ENCODE assay signal across 2 cellular contexts in the genomic region with DNA sequence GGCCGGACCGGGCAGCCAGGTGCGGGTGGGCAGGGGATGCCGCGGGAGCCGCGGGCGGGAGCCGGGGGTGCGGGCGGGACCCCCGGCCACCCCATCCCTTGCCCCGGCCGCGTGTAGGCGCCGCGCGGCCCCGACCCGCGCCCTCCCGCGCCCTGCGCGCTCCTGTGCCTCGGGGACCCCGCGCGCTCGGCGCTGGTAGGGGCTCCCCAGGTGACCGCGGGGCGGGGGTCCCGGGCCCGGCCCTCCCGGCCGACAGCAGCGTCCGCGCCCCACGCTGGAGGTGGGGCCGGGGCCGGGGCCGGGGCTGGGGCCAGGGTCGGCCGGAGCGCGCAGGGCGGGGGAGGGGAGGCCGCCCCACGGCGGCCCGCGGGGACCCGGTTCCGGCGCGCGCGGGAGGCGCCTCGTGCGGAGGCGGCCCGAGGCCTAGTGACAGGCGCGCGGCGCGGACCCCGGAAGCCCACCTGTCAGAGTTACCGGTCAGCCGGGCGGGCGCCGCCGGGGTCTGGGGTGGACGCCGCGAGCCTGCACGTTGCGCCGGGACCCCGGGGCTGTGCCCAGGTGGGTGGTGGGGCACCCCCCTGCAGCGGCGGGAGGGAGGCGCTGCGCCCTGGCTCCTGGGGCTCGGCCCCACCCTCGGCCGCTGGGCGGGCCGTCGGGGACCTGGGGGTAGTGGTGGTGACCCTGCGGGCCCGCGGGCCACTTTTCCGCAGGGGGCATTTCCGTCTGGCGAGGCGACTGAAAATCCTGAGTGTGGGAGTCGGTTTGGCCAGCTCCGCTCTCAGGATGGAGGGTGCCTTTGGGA.
TF ChIP-seq lines count a peak whose summit lies in the region.

No MANE protein-coding gene starts in this region.

TF ChIP-seq in HEK293, 187 proteins besides CTCF, POLR2A, EP300 and RAD21 (continued from another document and continues in another):
- no peak for TF ChIP-seq REST (tag by site-specific recombination; IDR thresholded peaks at IDR 0.05)
- TF ChIP-seq ZNF561 (tag by site-specific recombination; IDR thresholded peaks at IDR 0.05; ENCODE audit: borderline replicate concordance), result peak; percentile 52; the same call in 1 of the 2 replicates
- TF ChIP-seq ZNF335 (tag by site-specific recombination; conservative IDR thresholded peaks at IDR 0.05), result peak; percentile 43; the same call in 1 of the 2 replicates
- peak; percentile 25; the same call in 1 of the 2 replicates for TF ChIP-seq SP3 (tag by site-specific recombination; IDR thresholded peaks at IDR 0.05)
- peak; percentile 92 for TF ChIP-seq GLIS2 (tag by site-specific recombination; IDR thresholded peaks at IDR 0.05)
- peak; percentile 22; the same call in 1 of the 2 replicates for TF ChIP-seq IKZF3 (tag by site-specific recombination; IDR thresholded peaks at IDR 0.05)
- peak; percentile 70 for TF ChIP-seq GLIS1 (tag by site-specific recombination; IDR thresholded peaks at IDR 0.05)
- TF ChIP-seq KLF10 (tag by site-specific recombination; IDR thresholded peaks at IDR 0.05), result 0 out of 2 replicates have a peak, but pooled peaks have one; percentile 15
- TF ChIP-seq ZBTB26 (tag by site-specific recombination; optimal IDR thresholded peaks at IDR 0.05), result peak; percentile 45
- 0 out of 2 replicates have a peak, but pooled peaks have one; percentile 4 for TF ChIP-seq ZNF677 (tag by site-specific recombination; IDR thresholded peaks at IDR 0.05)
- TF ChIP-seq ZNF341 (tag by site-specific recombination; IDR thresholded peaks at IDR 0.05; ENCODE audit: low read depth), result peak; percentile 56
- no peak for TF ChIP-seq OVOL3 (tag by site-specific recombination; IDR thresholded peaks at IDR 0.05)
- no peak for TF ChIP-seq ZNF211 (tag by site-specific recombination; IDR thresholded peaks at IDR 0.05; ENCODE audit: low read depth)
- peak; percentile 32; the same call in 1 of the 2 replicates for TF ChIP-seq PATZ1 (tag by site-specific recombination; IDR thresholded peaks at IDR 0.05)
- TF ChIP-seq ZNF350 (tag by site-specific recombination; IDR thresholded peaks at IDR 0.05), result no peak
- 0 out of 2 replicates have a peak, but pooled peaks have one; percentile 17 for TF ChIP-seq ZSCAN30 (tag by site-specific recombination; IDR thresholded peaks at IDR 0.05)
- no peak for TF ChIP-seq MYNN (tag by site-specific recombination; IDR thresholded peaks at IDR 0.05; ENCODE audit: borderline replicate concordance)

TF ChIP-seq in K562, 482 proteins besides CTCF, POLR2A, EP300 and RAD21 (continued from another document and continues in another):
- no peak for TF ChIP-seq FOXK1 (CRISPR knock-in tag; IDR thresholded peaks at IDR 0.05; ENCODE audit: borderline replicate concordance)
- TF ChIP-seq, protein P1, sequence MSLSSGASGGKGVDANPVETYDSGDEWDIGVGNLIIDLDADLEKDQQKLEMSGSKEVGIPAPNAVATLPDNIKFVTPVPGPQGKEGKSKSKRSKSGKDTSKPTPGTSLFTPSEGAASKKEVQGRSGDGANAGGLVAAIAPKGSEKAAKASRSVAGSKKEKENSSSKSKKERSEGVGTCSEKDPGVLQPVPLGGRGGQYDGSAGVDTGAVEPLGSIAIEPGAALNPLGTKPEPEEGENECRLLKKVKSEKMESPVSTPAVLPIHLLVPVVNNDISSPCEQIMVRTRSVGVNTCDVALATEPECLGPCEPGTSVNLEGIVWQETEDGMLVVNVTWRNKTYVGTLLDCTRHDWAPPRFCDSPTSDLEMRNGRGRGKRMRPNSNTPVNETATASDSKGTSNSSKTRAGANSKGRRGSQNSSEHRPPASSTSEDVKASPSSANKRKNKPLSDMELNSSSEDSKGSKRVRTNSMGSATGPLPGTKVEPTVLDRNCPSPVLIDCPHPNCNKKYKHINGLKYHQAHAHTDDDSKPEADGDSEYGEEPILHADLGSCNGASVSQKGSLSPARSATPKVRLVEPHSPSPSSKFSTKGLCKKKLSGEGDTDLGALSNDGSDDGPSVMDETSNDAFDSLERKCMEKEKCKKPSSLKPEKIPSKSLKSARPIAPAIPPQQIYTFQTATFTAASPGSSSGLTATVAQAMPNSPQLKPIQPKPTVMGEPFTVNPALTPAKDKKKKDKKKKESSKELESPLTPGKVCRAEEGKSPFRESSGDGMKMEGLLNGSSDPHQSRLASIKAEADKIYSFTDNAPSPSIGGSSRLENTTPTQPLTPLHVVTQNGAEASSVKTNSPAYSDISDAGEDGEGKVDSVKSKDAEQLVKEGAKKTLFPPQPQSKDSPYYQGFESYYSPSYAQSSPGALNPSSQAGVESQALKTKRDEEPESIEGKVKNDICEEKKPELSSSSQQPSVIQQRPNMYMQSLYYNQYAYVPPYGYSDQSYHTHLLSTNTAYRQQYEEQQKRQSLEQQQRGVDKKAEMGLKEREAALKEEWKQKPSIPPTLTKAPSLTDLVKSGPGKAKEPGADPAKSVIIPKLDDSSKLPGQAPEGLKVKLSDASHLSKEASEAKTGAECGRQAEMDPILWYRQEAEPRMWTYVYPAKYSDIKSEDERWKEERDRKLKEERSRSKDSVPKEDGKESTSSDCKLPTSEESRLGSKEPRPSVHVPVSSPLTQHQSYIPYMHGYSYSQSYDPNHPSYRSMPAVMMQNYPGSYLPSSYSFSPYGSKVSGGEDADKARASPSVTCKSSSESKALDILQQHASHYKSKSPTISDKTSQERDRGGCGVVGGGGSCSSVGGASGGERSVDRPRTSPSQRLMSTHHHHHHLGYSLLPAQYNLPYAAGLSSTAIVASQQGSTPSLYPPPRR (CRISPR knock-in tag; IDR thresholded peaks at IDR 0.05; ENCODE audit: borderline replicate concordance), result no peak
- no peak for TF ChIP-seq PCBP2 (IDR thresholded peaks at IDR 0.05; ENCODE audit: low read depth, low read length, poor library complexity, severe bottlenecking)
- TF ChIP-seq, protein P2, sequence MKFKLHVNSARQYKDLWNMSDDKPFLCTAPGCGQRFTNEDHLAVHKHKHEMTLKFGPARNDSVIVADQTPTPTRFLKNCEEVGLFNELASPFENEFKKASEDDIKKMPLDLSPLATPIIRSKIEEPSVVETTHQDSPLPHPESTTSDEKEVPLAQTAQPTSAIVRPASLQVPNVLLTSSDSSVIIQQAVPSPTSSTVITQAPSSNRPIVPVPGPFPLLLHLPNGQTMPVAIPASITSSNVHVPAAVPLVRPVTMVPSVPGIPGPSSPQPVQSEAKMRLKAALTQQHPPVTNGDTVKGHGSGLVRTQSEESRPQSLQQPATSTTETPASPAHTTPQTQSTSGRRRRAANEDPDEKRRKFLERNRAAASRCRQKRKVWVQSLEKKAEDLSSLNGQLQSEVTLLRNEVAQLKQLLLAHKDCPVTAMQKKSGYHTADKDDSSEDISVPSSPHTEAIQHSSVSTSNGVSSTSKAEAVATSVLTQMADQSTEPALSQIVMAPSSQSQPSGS (CRISPR knock-in tag; IDR thresholded peaks at IDR 0.05), result no peak
- TF ChIP-seq, protein P3, sequence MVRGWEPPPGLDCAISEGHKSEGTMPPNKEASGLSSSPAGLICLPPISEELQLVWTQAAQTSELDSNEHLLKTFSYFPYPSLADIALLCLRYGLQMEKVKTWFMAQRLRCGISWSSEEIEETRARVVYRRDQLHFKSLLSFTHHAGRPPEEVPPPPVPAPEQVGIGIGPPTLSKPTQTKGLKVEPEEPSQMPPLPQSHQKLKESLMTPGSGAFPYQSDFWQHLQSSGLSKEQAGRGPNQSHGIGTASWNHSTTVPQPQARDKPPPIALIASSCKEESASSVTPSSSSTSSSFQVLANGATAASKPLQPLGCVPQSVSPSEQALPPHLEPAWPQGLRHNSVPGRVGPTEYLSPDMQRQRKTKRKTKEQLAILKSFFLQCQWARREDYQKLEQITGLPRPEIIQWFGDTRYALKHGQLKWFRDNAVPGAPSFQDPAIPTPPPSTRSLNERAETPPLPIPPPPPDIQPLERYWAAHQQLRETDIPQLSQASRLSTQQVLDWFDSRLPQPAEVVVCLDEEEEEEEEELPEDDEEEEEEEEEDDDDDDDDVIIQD (CRISPR knock-in tag; IDR thresholded peaks at IDR 0.05), result no peak
- TF ChIP-seq TRIM24 (IDR thresholded peaks at IDR 0.05), result no peak
- TF ChIP-seq, protein P4, sequence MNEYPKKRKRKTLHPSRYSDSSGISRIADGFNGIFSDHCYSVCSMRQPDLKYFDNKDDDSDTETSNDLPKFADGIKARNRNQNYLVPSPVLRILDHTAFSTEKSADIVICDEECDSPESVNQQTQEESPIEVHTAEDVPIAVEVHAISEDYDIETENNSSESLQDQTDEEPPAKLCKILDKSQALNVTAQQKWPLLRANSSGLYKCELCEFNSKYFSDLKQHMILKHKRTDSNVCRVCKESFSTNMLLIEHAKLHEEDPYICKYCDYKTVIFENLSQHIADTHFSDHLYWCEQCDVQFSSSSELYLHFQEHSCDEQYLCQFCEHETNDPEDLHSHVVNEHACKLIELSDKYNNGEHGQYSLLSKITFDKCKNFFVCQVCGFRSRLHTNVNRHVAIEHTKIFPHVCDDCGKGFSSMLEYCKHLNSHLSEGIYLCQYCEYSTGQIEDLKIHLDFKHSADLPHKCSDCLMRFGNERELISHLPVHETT (CRISPR knock-in tag; conservative IDR thresholded peaks at IDR 0.05 in 1 of 2, IDR thresholded peaks at IDR 0.05 in 1 of 2), result 0 out of 4 replicates have a peak, but pooled peaks of 1 of the 2 experiments have one; percentile 5
- TF ChIP-seq, protein P5, sequence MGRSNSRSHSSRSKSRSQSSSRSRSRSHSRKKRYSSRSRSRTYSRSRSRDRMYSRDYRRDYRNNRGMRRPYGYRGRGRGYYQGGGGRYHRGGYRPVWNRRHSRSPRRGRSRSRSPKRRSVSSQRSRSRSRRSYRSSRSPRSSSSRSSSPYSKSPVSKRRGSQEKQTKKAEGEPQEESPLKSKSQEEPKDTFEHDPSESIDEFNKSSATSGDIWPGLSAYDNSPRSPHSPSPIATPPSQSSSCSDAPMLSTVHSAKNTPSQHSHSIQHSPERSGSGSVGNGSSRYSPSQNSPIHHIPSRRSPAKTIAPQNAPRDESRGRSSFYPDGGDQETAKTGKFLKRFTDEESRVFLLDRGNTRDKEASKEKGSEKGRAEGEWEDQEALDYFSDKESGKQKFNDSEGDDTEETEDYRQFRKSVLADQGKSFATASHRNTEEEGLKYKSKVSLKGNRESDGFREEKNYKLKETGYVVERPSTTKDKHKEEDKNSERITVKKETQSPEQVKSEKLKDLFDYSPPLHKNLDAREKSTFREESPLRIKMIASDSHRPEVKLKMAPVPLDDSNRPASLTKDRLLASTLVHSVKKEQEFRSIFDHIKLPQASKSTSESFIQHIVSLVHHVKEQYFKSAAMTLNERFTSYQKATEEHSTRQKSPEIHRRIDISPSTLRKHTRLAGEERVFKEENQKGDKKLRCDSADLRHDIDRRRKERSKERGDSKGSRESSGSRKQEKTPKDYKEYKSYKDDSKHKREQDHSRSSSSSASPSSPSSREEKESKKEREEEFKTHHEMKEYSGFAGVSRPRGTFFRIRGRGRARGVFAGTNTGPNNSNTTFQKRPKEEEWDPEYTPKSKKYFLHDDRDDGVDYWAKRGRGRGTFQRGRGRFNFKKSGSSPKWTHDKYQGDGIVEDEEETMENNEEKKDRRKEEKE (IDR thresholded peaks at IDR 0.05; ENCODE audit: borderline replicate concordance in 1 of 2, control insufficient read depth in 1 of 2, low read depth in 2 of 2, low read length in 1 of 2), result no peak
- TF ChIP-seq ZNF445 (CRISPR knock-in tag; IDR thresholded peaks at IDR 0.05; ENCODE audit: low read depth), result no peak
- TF ChIP-seq, protein P6, sequence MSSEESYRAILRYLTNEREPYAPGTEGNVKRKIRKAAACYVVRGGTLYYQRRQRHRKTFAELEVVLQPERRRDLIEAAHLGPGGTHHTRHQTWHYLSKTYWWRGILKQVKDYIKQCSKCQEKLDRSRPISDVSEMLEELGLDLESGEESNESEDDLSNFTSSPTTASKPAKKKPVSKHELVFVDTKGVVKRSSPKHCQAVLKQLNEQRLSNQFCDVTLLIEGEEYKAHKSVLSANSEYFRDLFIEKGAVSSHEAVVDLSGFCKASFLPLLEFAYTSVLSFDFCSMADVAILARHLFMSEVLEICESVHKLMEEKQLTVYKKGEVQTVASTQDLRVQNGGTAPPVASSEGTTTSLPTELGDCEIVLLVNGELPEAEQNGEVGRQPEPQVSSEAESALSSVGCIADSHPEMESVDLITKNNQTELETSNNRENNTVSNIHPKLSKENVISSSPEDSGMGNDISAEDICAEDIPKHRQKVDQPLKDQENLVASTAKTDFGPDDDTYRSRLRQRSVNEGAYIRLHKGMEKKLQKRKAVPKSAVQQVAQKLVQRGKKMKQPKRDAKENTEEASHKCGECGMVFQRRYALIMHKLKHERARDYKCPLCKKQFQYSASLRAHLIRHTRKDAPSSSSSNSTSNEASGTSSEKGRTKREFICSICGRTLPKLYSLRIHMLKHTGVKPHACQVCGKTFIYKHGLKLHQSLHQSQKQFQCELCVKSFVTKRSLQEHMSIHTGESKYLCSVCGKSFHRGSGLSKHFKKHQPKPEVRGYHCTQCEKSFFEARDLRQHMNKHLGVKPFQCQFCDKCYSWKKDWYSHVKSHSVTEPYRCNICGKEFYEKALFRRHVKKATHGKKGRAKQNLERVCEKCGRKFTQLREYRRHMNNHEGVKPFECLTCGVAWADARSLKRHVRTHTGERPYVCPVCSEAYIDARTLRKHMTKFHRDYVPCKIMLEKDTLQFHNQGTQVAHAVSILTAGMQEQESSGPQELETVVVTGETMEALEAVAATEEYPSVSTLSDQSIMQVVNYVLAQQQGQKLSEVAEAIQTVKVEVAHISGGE (CRISPR knock-in tag; IDR thresholded peaks at IDR 0.05), result 0 out of 6 replicates have a peak, but pooled peaks of 1 of the 3 experiments have one; percentile 15
- TF ChIP-seq MYC (IDR thresholded peaks at IDR 0.05; ENCODE audit: low read depth, low read length), result 0 out of 2 replicates have a peak, but pooled peaks have one; percentile 39
- no peak for TF ChIP-seq MYC (CRISPR knock-in tag; IDR thresholded peaks at IDR 0.05; ENCODE audit: borderline replicate concordance, low read depth)
- TF ChIP-seq ELF2 (CRISPR knock-in tag; IDR thresholded peaks at IDR 0.05), result no peak
- TF ChIP-seq USF1 (CRISPR knock-in tag; IDR thresholded peaks at IDR 0.05), result no peak
- no peak for TF ChIP-seq KLF13 (tag; IDR thresholded peaks at IDR 0.05; ENCODE audit: borderline replicate concordance, low read depth)
- TF ChIP-seq ELF4 (CRISPR knock-in tag; IDR thresholded peaks at IDR 0.05), result no peak
- TF ChIP-seq, protein P7, sequence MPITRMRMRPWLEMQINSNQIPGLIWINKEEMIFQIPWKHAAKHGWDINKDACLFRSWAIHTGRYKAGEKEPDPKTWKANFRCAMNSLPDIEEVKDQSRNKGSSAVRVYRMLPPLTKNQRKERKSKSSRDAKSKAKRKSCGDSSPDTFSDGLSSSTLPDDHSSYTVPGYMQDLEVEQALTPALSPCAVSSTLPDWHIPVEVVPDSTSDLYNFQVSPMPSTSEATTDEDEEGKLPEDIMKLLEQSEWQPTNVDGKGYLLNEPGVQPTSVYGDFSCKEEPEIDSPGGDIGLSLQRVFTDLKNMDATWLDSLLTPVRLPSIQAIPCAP (CRISPR knock-in tag; IDR thresholded peaks at IDR 0.05; ENCODE audit: borderline replicate concordance), result no peak
- TF ChIP-seq ZFX (CRISPR knock-in tag; IDR thresholded peaks at IDR 0.05), result peak; percentile 40; the same call in 1 of the 2 replicates
- TF ChIP-seq TBP (optimal IDR thresholded peaks at IDR 0.05; ENCODE audit: low read depth, low read length), result no peak
- no peak for TF ChIP-seq TBL1XR1 (IDR thresholded peaks at IDR 0.05; ENCODE audit: low read length in 2 of 2)
- TF ChIP-seq MAZ (CRISPR knock-in tag; conservative IDR thresholded peaks at IDR 0.05 in 1 of 2, IDR thresholded peaks at IDR 0.05 in 1 of 2), result 0 out of 4 replicates have a peak, but pooled peaks have one; percentile 17 to 34
- peak; percentile 60 for TF ChIP-seq RBFOX2 (IDR thresholded peaks at IDR 0.05; ENCODE audit: low read depth, low read length)
- TF ChIP-seq RBBP5 (IDR thresholded peaks at IDR 0.05; ENCODE audit: borderline replicate concordance, insufficient read depth, low read length, poor library complexity, severe bottlenecking), result peak; percentile 55
